11 cellular contexts compared by ENCODE assay signal in the genomic region with DNA sequence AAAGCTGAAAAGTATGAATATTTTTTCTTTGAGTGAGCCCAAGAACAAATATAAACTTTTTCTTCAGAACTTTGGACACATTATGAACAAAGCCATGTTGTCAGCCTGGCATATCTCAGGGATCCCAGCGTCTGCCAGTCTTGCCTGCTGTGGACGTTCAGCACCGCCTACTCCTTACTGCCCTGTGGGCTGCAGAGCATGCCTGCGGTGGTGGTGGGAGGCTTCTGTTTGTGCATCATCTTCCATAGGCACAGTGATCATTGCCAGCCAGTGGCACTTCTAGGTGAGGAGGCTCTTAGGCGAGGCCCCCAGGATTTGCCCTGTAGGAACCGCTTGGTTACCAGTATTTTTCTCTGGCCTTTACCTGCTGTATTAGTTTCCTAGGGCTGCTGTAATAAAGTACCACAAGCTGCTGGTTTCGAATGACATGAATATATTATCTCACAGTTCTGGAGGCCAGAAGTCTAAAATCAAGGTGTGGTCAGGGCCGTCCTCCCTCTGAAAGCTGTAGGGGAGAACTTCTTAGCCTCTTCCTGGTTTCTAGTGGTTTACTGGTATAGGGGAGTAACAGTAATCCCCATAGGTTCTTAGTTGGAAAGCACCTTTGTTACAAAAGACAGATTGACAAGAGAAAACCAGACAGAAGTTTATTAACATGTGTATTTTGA. TPM values are rescaled to one million over a fixed set of nuclear protein-coding genes. Genes with fewer than 3 reads are reported as not detected.
DNase-seq lines count a peak whose midpoint lies in the region; ATAC-seq and TF ChIP-seq lines count a peak whose summit lies in the region.
"Had no signal": no experiment of that assay in that cellular context is flagged by ENCODE, and none has a peak within 500 bp of the region (broad histone marks: within the 10 kb centered on the region; RNA-seq: fewer than 3 reads in every experiment).

No MANE protein-coding gene starts in this region.

- peaks cover 50% of the 10 kb centered on the region for H3K4me1 Mint-ChIP-seq in Caco-2 (ENCODE audit: low read depth, unreplicated experiment)
- H3K4me1 Mint-ChIP-seq in MCF 10A (ENCODE audit: insufficient read depth, unreplicated experiment): peaks cover 59% of the 10 kb centered on the region

- H3K4me3 Mint-ChIP-seq in Caco-2 (ENCODE audit: unreplicated experiment) (peak overlapping the region; percentile 61), MCF 10A (ENCODE audit: unreplicated experiment) (no peak overlapping the region)

- H3K4me3 ChIP-seq in Caco-2 (ENCODE audit: low read depth, low read length): no peak overlapping the region
- H3K4me3 ChIP-seq: HAP-1 had no signal

- H3K9me3 ChIP-seq in Caco-2: no peaks in the 10 kb centered on the region
- H3K9me3 ChIP-seq: HAP-1 had no signal

- H3K27ac Mint-ChIP-seq in Caco-2 (ENCODE audit: unreplicated experiment): peak overlapping the region; percentile 85
- H3K27ac Mint-ChIP-seq in MCF 10A (ENCODE audit: low read depth, unreplicated experiment): peak overlapping the region; percentile 93
- H3K27ac Mint-ChIP-seq in activated naive CD4-positive, alpha-beta T cell treated with anti-CD3 and anti-CD28 coated beads, Interleukin-2, amount 50 U/mL, for 72 hours: no peak overlapping the region

- peak; percentile 60 for ATAC-seq in GM21367 (IDR thresholded peaks at IDR 0.05; ENCODE audit: unreplicated experiment)
- peak; percentile 67 for ATAC-seq in HG03196 (IDR thresholded peaks at IDR 0.05; ENCODE audit: unreplicated experiment)
- no peak for ATAC-seq in activated naive CD4-positive, alpha-beta T cell treated with anti-CD3 and anti-CD28 coated beads, Interleukin-2, amount 50 U/mL, for 72 hours

- H3K27me3 Mint-ChIP-seq in Caco-2 (ENCODE audit: insufficient read depth, unreplicated experiment) (no peaks in the 10 kb centered on the region), MCF 10A (ENCODE audit: insufficient read depth, unreplicated experiment) (no peaks in the 10 kb centered on the region)

- H3K36me3 Mint-ChIP-seq in Caco-2 (ENCODE audit: insufficient read depth, unreplicated experiment) (peaks cover 92% of the 10 kb centered on the region), MCF 10A (ENCODE audit: insufficient read depth, unreplicated experiment) (peaks cover 2% of the 10 kb centered on the region)
- H3K36me3 Mint-ChIP-seq in activated naive CD4-positive, alpha-beta T cell treated with anti-CD3 and anti-CD28 coated beads, Interleukin-2, amount 50 U/mL, for 72 hours: no peaks in the 10 kb centered on the region

- DNase-seq in Caco-2 (peak; percentile 74 to 76), MCF 10A (ENCODE audit: unreplicated experiment) (no peak), AML-193 (lab: John Stamatoyannopoulos, UW) (no peak), middle frontal gyrus (ENCODE audit: extremely low spot score, low spot score) (no peak)
- DNase-seq in activated CD4-positive, alpha-beta T cell treated with anti-CD3 and anti-CD28 coated beads, Interleukin-2, amount 50 U/mL, for 48 hours: no peak
- DNase-seq in activated naive CD4-positive, alpha-beta T cell treated with anti-CD3 and anti-CD28 coated beads, Interleukin-2, amount 50 U/mL, for 72 hours (ENCODE audit: low spot score in 2 of 2): no peak
- DNase-seq: activated CD8-positive, alpha-beta memory T cell treated with anti-CD3 and anti-CD28 coated beads, Interleukin-2, amount 50 U/mL, for 48 hours had no signal

- 0 out of 2 replicates have a peak, but pooled peaks cover 1% of the 10 kb centered on the region for H3K36me3 ChIP-seq in Caco-2 (ENCODE audit: control insufficient read depth, insufficient read depth, low read length)
- H3K36me3 ChIP-seq: HAP-1 had no signal

- intact Hi-C loops in Caco-2 (cut with micrococcal nuclease; ENCODE audit: unreplicated experiment) (loop anchor here (1.0 to 5.0 kb wide), 4 partner anchors 15 to 1085 kb away; a partner anchor contains a TSS), MCF 10A (cut with micrococcal nuclease) (no loop called here)

- CTCF ChIA-PET in Caco-2 (lab: Charles Lee) (no interaction called here), MCF 10A (lab: Yijun Ruan, JAX) (interaction anchor here (0.5 to 0.9 kb wide), 3 partner anchors 14 to 1789 kb away, joined by 3 to 4 read pairs (median 3); no protein-coding TSS in a partner anchor)

- H3K27me3 ChIP-seq in Caco-2 (replicated peaks; ENCODE audit: control insufficient read depth, insufficient read depth, low read length): no peaks in the 10 kb centered on the region

- TSS peak; percentile 65 for BruUV-seq in Caco-2 (replicated peaks; lab: Mats Ljungman, UMichigan)
- no TSS peak for BruUV-seq in MCF 10A (replicated peaks; lab: Mats Ljungman, UMichigan)

- no peaks in the 10 kb centered on the region for H3K9me3 Mint-ChIP-seq in Caco-2 (ENCODE audit: unreplicated experiment)
- no peaks in the 10 kb centered on the region for H3K9me3 Mint-ChIP-seq in MCF 10A (ENCODE audit: unreplicated experiment)
- no peaks in the 10 kb centered on the region for H3K9me3 Mint-ChIP-seq in activated naive CD4-positive, alpha-beta T cell treated with anti-CD3 and anti-CD28 coated beads, Interleukin-2, amount 50 U/mL, for 72 hours

- POLR2A ChIA-PET in Caco-2 (lab: Charles Lee) (interaction anchor here (0.6 to 4.5 kb wide), 3 partner anchors 15 to 297 kb away, joined by 3 to 48 read pairs (median 3); a partner anchor contains a TSS), MCF 10A (lab: Yijun Ruan, JAX) (interaction anchor here (0.6 to 5.3 kb wide), 8 partner anchors 8 to 704 kb away, joined by 3 to 38 read pairs (median 5); a partner anchor contains a TSS)

- peaks cover 87% of the 10 kb centered on the region for H3K4me1 ChIP-seq in Caco-2
- H3K4me1 ChIP-seq: HAP-1 had no signal

- no peak for TF ChIP-seq CTCF in Caco-2 (IDR thresholded peaks at IDR 0.05; ENCODE audit: insufficient read depth in 1 of 2, low read depth in 1 of 2, low read length in 1 of 2, severe bottlenecking in 1 of 2, unreplicated experiment in 1 of 2)
- TF ChIP-seq CTCF in MCF 10A (IDR thresholded peaks at IDR 0.05; ENCODE audit: unreplicated experiment): no peak

RNA-seq across cellular contexts. Expression of a gene that starts 15.4 kb away (rescaled TPM):
- total RNA-seq in Caco-2 (2022) (327 and 361 TPM in 2 replicates), MCF 10A (2022) (260 and 272 TPM in 2 replicates)
- 1 to 10 TPM in 1 of 2 donors, not detected in 1; 6.9 TPM for total RNA-seq in activated naive CD4-positive, alpha-beta T cell treated with anti-CD3 and anti-CD28 coated beads, Interleukin-2, amount 50 U/mL, for 72 hours
- total RNA-seq: OCI-LY7 had no signal

Comparison
In these comparisons a context has a peak if more than half of its experiments do, and no peak if none do; other contexts are left out.
1. DNase-seq: peak in Caco-2 (2 of 2); none in MCF 10A (single experiment), activated CD4-positive, alpha-beta T cell treated with anti-CD3 and anti-CD28 coated beads, Interleukin-2, amount 50 U/mL, for 48 hours (0 of 2), AML-193 (0 of 2), middle frontal gyrus (single experiment) and activated naive CD4-positive, alpha-beta T cell treated with anti-CD3 and anti-CD28 coated beads, Interleukin-2, amount 50 U/mL, for 72 hours (0 of 2).
2. H3K27ac Mint-ChIP-seq: peak in Caco-2 (single experiment) and MCF 10A (single experiment); none in activated naive CD4-positive, alpha-beta T cell treated with anti-CD3 and anti-CD28 coated beads, Interleukin-2, amount 50 U/mL, for 72 hours (0 of 2).
3. ATAC-seq: peak in GM21367 (single experiment) and HG03196 (single experiment); none in activated naive CD4-positive, alpha-beta T cell treated with anti-CD3 and anti-CD28 coated beads, Interleukin-2, amount 50 U/mL, for 72 hours (0 of 2).
4. RNA of a gene that starts 15.4 kb away (total RNA-seq): 327 to 361 TPM in Caco-2 and 260 to 272 TPM in MCF 10A; 6.9 TPM in activated naive CD4-positive, alpha-beta T cell treated with anti-CD3 and anti-CD28 coated beads, Interleukin-2, amount 50 U/mL, for 72 hours; every median in the first group is over 10 times any median in the second.